8 cellular contexts compared by ENCODE assay signal in genomic region chr7:1466524-1467271, GRCh38. TPM values are rescaled to one million over a fixed set of nuclear protein-coding genes. Genes with fewer than 3 reads are reported as not detected.
DNase-seq lines count a peak whose midpoint lies in the region; ATAC-seq and TF ChIP-seq lines count a peak whose summit lies in the region.

No MANE protein-coding gene starts in this region.

- H3K27ac Mint-ChIP-seq in T-helper 2 cell treated with Interferon-gamma antibody and Interleukin-4, amounts not matched to agents 5 μg/mL and 100 μg/mL, for 36 hours, result no peak overlapping the region

- H3K9me2 ChIP-seq in SK-N-SH, result no peaks in the 10 kb centered on the region

- POLR2A ChIA-PET in SK-N-SH (lab: Yijun Ruan, JAX), result interaction anchor here (0.6 to 1.2 kb wide), 2 partner anchors 9 to 32 kb away, joined by 3 to 4 read pairs; no protein-coding TSS in a partner anchor

- H3K4me2 ChIP-seq in SK-N-SH, result no peak overlapping the region

- 41% methylated on average over 12 of the region's 17 CpGs for WGBS in SK-N-SH (ENCODE audit: low lambda C conversion rate)
- WGBS in psoas muscle, 3 donors, result 29 to 56% (median 35%) methylated on average over 13 to 17 of the region's 17 CpGs

- ATAC-seq in Right ventricle myocardium inferior (peak; percentile 68), psoas muscle (peak; percentile 39 to 64 (median 52)), GM21786 (IDR thresholded peaks at IDR 0.05; ENCODE audit: unreplicated experiment) (no peak), GM19023 (IDR thresholded peaks at IDR 0.05; ENCODE audit: unreplicated experiment) (no peak), GM21515 (IDR thresholded peaks at IDR 0.05; ENCODE audit: unreplicated experiment) (no peak)

- CTCF ChIA-PET in SK-N-SH (lab: Yijun Ruan, JAX), result interaction anchor here (0.7 to 9.2 kb wide), 7 partner anchors 8 to 241 kb away, joined by 3 to 108 read pairs (median 3); no protein-coding TSS in a partner anchor

- H3K27me3 ChIP-seq in SK-N-SH (ENCODE audit: insufficient read depth) (no peaks in the 10 kb centered on the region), psoas muscle (ENCODE audit: insufficient read depth in 3 of 3, low read length in 2 of 3) (no peaks in the 10 kb centered on the region)

- H3K27ac ChIP-seq in SK-N-SH (ENCODE audit: low read depth in 2 of 2, low read length in 1 of 2) (peak overlapping the region in 1 of 2 experiments; percentile 53; a peak in 1 of 4 replicates), psoas muscle (peak overlapping the region; percentile 66)

- H3K4me1 ChIP-seq in SK-N-SH (ENCODE audit: control insufficient read depth in 1 of 2, insufficient read depth in 2 of 2, low read depth in 1 of 2, low read length in 1 of 2), result peaks cover 0 to 20% of the 10 kb centered on the region in 2 experiments; a peak in 1 of 4 replicates
- peaks cover 10% of the 10 kb centered on the region for H3K4me1 ChIP-seq in psoas muscle

- no peak for TF ChIP-seq CTCF in SK-N-SH (IDR thresholded peaks at IDR 0.05)
- TF ChIP-seq CTCF in psoas muscle (IDR thresholded peaks at IDR 0.05), result no peak

- peak; percentile 25; the same call in 1 of the 2 replicates for TF ChIP-seq RAD21 in SK-N-SH (IDR thresholded peaks at IDR 0.05; ENCODE audit: low read length)

- intact Hi-C loops in Right ventricle myocardium inferior (cut with DNase I), result no loop called here
- intact Hi-C loops in psoas muscle (cut with DNase I), result no loop called here

- H3K4me1 Mint-ChIP-seq in T-helper 2 cell treated with Interferon-gamma antibody and Interleukin-4, amounts not matched to agents 5 μg/mL and 100 μg/mL, for 36 hours (ENCODE audit: low read depth), result peaks cover 3% of the 10 kb centered on the region

- H3K9me3 Mint-ChIP-seq in T-helper 2 cell treated with Interferon-gamma antibody and Interleukin-4, amounts not matched to agents 5 μg/mL and 100 μg/mL, for 36 hours, result no peaks in the 10 kb centered on the region

- peaks cover 16% of the 10 kb centered on the region for H3F3A ChIP-seq in SK-N-SH (replicated peaks; ENCODE audit: insufficient read depth)

- TF ChIP-seq EP300 in SK-N-SH (IDR thresholded peaks at IDR 0.05; ENCODE audit: borderline replicate concordance in 1 of 2, low read depth in 1 of 2, low read length in 1 of 2), result no peak

- no peaks in the 10 kb centered on the region for H3K36me3 Mint-ChIP-seq in T-helper 2 cell treated with Interferon-gamma antibody and Interleukin-4, amounts not matched to agents 5 μg/mL and 100 μg/mL, for 36 hours (ENCODE audit: low read depth)

- H3K4me3 ChIP-seq in SK-N-SH (ENCODE audit: low read depth in 2 of 2, low read length in 1 of 2), result no peak overlapping the region
- no peak overlapping the region for H3K4me3 ChIP-seq in psoas muscle

- no peak overlapping the region for H3K9ac ChIP-seq in SK-N-SH

- no peaks in the 10 kb centered on the region for H4K20me1 ChIP-seq in SK-N-SH (ENCODE audit: insufficient read depth)

- H3K9me3 ChIP-seq in SK-N-SH (no peaks in the 10 kb centered on the region), psoas muscle (no peaks in the 10 kb centered on the region)

- no peaks in the 10 kb centered on the region for H3K27me3 Mint-ChIP-seq in T-helper 2 cell treated with Interferon-gamma antibody and Interleukin-4, amounts not matched to agents 5 μg/mL and 100 μg/mL, for 36 hours (ENCODE audit: low read depth)

- peaks cover 0 to 38% of the 10 kb centered on the region in 2 experiments for H3K36me3 ChIP-seq in SK-N-SH (replicated peaks in 1 of 2; ENCODE audit: control insufficient read depth in 1 of 2, insufficient read depth in 2 of 2, low read length in 1 of 2)
- H3K36me3 ChIP-seq in psoas muscle (ENCODE audit: insufficient read depth in 1 of 2, low read depth in 1 of 2), result peaks cover 0 to 30% of the 10 kb centered on the region in 2 donors

- H2AFZ ChIP-seq in SK-N-SH (ENCODE audit: low read depth), result no peak overlapping the region

- no peak overlapping the region for H3K4me3 Mint-ChIP-seq in T-helper 2 cell treated with Interferon-gamma antibody and Interleukin-4, amounts not matched to agents 5 μg/mL and 100 μg/mL, for 36 hours

- DNase-seq in GM04504 (ENCODE audit: low read depth), result peak; percentile 26
- peak; percentile 86 for DNase-seq in SK-N-SH
- DNase-seq in Right ventricle myocardium inferior (ENCODE audit: missing footprints), result peak; percentile 82
- DNase-seq in psoas muscle, result peak; percentile 76 to 78
- no peak for DNase-seq in T-helper 2 cell treated with Interferon-gamma antibody and Interleukin-4, amounts not matched to agents 5 μg/mL and 100 μg/mL, for 36 hours (ENCODE audit: low spot score)

- H3K79me2 ChIP-seq in SK-N-SH (ENCODE audit: insufficient read depth), result no peaks in the 10 kb centered on the region

TF ChIP-seq in SK-N-SH, 30 proteins besides CTCF, POLR2A, EP300 and RAD21:
- TF ChIP-seq TEAD4 (IDR thresholded peaks at IDR 0.05; ENCODE audit: borderline replicate concordance, insufficient read depth) (no peak), JUND (IDR thresholded peaks at IDR 0.05) (no peak), FOXJ3 (CRISPR knock-in tag; IDR thresholded peaks at IDR 0.05) (no peak), MEF2A (IDR thresholded peaks at IDR 0.05; ENCODE audit: borderline replicate concordance, low read depth) (no peak), RXRA (IDR thresholded peaks at IDR 0.05; ENCODE audit: borderline replicate concordance, low read depth) (no peak), CHD2 (IDR thresholded peaks at IDR 0.05; ENCODE audit: low read length, partially characterized antibody) (no peak), RCOR1 (IDR thresholded peaks at IDR 0.05; ENCODE audit: low read length) (no peak), SIN3A (IDR thresholded peaks at IDR 0.05; ENCODE audit: borderline replicate concordance, low read depth, low read length) (no peak), FOSL2 (IDR thresholded peaks at IDR 0.05; ENCODE audit: borderline replicate concordance, low read depth) (no peak), ELF1 (IDR thresholded peaks at IDR 0.05) (no peak), NRF1 (IDR thresholded peaks at IDR 0.05; ENCODE audit: low read depth, low read length) (no peak), YY1 (IDR thresholded peaks at IDR 0.05; ENCODE audit: low read depth) (no peak)
- TF ChIP-seq, protein P1, sequence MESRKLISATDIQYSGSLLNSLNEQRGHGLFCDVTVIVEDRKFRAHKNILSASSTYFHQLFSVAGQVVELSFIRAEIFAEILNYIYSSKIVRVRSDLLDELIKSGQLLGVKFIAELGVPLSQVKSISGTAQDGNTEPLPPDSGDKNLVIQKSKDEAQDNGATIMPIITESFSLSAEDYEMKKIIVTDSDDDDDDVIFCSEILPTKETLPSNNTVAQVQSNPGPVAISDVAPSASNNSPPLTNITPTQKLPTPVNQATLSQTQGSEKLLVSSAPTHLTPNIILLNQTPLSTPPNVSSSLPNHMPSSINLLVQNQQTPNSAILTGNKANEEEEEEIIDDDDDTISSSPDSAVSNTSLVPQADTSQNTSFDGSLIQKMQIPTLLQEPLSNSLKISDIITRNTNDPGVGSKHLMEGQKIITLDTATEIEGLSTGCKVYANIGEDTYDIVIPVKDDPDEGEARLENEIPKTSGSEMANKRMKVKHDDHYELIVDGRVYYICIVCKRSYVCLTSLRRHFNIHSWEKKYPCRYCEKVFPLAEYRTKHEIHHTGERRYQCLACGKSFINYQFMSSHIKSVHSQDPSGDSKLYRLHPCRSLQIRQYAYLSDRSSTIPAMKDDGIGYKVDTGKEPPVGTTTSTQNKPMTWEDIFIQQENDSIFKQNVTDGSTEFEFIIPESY (IDR thresholded peaks at IDR 0.05; ENCODE audit: borderline replicate concordance, low read depth), result no peak
- TF ChIP-seq, protein P2, sequence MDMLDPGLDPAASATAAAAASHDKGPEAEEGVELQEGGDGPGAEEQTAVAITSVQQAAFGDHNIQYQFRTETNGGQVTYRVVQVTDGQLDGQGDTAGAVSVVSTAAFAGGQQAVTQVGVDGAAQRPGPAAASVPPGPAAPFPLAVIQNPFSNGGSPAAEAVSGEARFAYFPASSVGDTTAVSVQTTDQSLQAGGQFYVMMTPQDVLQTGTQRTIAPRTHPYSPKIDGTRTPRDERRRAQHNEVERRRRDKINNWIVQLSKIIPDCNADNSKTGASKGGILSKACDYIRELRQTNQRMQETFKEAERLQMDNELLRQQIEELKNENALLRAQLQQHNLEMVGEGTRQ (IDR thresholded peaks at IDR 0.05; ENCODE audit: borderline replicate concordance, low read depth, low read length), result no peak
- TF ChIP-seq, protein P3, sequence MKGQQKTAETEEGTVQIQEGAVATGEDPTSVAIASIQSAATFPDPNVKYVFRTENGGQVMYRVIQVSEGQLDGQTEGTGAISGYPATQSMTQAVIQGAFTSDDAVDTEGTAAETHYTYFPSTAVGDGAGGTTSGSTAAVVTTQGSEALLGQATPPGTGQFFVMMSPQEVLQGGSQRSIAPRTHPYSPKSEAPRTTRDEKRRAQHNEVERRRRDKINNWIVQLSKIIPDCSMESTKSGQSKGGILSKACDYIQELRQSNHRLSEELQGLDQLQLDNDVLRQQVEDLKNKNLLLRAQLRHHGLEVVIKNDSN (IDR thresholded peaks at IDR 0.05; ENCODE audit: borderline replicate concordance, low read depth), result no peak

RNA-seq across cellular contexts. Expression of gene MICALL2, which starts 7.4 kb away (rescaled TPM):
- polyA plus RNA-seq in SK-N-SH (2012; rRNA removed) (38.8 and 41.2 TPM in 2 replicates), psoas muscle (10 to 100 TPM in 1 of 3 donors, 1 to 10 TPM in 2; 4.9 to 10.9 (median 5.0) TPM)
- polyA plus RNA-seq in SK-N-SH (2012; cell fraction: cytosol; rRNA removed), result 6.9 and 10.4 TPM in 2 replicates
- 329 and 401 TPM in 2 replicates for polyA plus RNA-seq in SK-N-SH (2012; cell fraction: nucleus; rRNA removed)
- total RNA-seq in Right ventricle myocardium inferior (9.0 TPM), psoas muscle (10 to 100 TPM in 2 of 4 donors, 1 to 10 TPM in 2; 4.6 to 12.0 (median 8.9) TPM)

RNA-seq across cellular contexts. Expression of gene INTS1, which starts 37.5 kb away (rescaled TPM):
- polyA plus RNA-seq in SK-N-SH (2012; rRNA removed) (35.7 and 48.1 TPM in 2 replicates), psoas muscle (10 to 100 TPM; 38.8 to 70.7 (median 44.0) TPM)
- polyA plus RNA-seq in SK-N-SH (2012; cell fraction: cytosol; rRNA removed), result 12.0 and 22.3 TPM in 2 replicates
- polyA plus RNA-seq in SK-N-SH (2012; cell fraction: nucleus; rRNA removed), result 148 and 184 TPM in 2 replicates
- total RNA-seq in Right ventricle myocardium inferior (25.8 TPM), psoas muscle (10 to 100 TPM; 61.3 to 77.6 (median 68.9) TPM)

Comparison
In these comparisons a context has a peak if more than half of its experiments do, and no peak if none do; other contexts are left out.
1. ATAC-seq: peak in Right ventricle myocardium inferior (single experiment) and psoas muscle (4 of 4); none in GM21786 (single experiment), GM19023 (single experiment) and GM21515 (single experiment).